In genomic region chr2:42084231-42084671, GRCh38 we compare ENCODE assay signal across 14 cellular contexts. TPM values are rescaled to one million over a fixed set of nuclear protein-coding genes. Genes with fewer than 3 reads are reported as not detected.
DNase-seq lines count a peak whose midpoint lies in the region; ATAC-seq, FAIRE-seq and TF ChIP-seq lines count a peak whose summit lies in the region.
"Had no signal": no experiment of that assay in that cellular context is flagged by ENCODE, and none has a peak within 500 bp of the region (broad histone marks: within the 10 kb centered on the region; RNA-seq: fewer than 3 reads in every experiment).

No MANE protein-coding gene starts in this region.

- FAIRE-seq in urothelium cell line (lab: Jason Lieb, UNC), result peak; percentile 9
- FAIRE-seq: endometrium, G401.6, keratinocyte had no signal

- DNase-seq in NCI-H1417 (lab: John Stamatoyannopoulos, UW) (peak in 2 of 3 experiments; percentile 47 to 81), NCI-H1417 treated with DMSO at 0.1 percent for 48 hours (lab: John Stamatoyannopoulos, UW) (no peak), cardiac fibroblast (ENCODE audit: low read depth in 2 of 2) (peak; percentile 28 to 55), left lobe of liver (ENCODE audit: low spot score) (no peak), urothelium cell line (ENCODE audit: low spot score) (no peak), Kasumi-1 (lab: John Stamatoyannopoulos, UW) (no peak), NCI-H2029 (lab: John Stamatoyannopoulos, UW) (no peak), UCSD-AML1 (lab: John Stamatoyannopoulos, UW; ENCODE audit: unreplicated experiment) (no peak)
- DNase-seq: activated CD8-positive, alpha-beta T cell treated with anti-CD3 and anti-CD28 coated beads for 36 hours; NCI-H2227 treated with DMSO at 0.1 percent for 48 hours; thyroid gland had no signal

- no peak for TF ChIP-seq CTCF in cardiac fibroblast (IDR thresholded peaks at IDR 0.05; ENCODE audit: low read depth, low read length)

- peak; percentile 39 for ATAC-seq in left lobe of liver
- ATAC-seq: activated CD8-positive, alpha-beta T cell treated with anti-CD3 and anti-CD28 coated beads for 36 hours had no signal

- H3K4me3 ChIP-seq in cardiac fibroblast (replicated peaks in 1 of 2; ENCODE audit: low read depth in 2 of 2, low read length in 2 of 2), result no peak overlapping the region
- H3K4me3 ChIP-seq: thyroid gland had no signal

RNA-seq across cellular contexts. Expression of gene PKDCC, which starts 36.4 kb away (rescaled TPM):
- 14.2 TPM for total RNA-seq in left lobe of liver
- total RNA-seq: activated CD8-positive, alpha-beta T cell treated with anti-CD3 and anti-CD28 coated beads for 36 hours had no signal

Comparison
In these comparisons a context has a peak if more than half of its experiments do, and no peak if none do; other contexts are left out.
1. DNase-seq: peak in NCI-H1417 (2 of 3) and cardiac fibroblast (2 of 2); none in NCI-H1417 treated with DMSO at 0.1 percent for 48 hours (single experiment), left lobe of liver (single experiment), urothelium cell line (single experiment), Kasumi-1 (0 of 2), NCI-H2029 (single experiment) and UCSD-AML1 (single experiment).